ENCODE assay signal across 17 cellular contexts in the genomic region with DNA sequence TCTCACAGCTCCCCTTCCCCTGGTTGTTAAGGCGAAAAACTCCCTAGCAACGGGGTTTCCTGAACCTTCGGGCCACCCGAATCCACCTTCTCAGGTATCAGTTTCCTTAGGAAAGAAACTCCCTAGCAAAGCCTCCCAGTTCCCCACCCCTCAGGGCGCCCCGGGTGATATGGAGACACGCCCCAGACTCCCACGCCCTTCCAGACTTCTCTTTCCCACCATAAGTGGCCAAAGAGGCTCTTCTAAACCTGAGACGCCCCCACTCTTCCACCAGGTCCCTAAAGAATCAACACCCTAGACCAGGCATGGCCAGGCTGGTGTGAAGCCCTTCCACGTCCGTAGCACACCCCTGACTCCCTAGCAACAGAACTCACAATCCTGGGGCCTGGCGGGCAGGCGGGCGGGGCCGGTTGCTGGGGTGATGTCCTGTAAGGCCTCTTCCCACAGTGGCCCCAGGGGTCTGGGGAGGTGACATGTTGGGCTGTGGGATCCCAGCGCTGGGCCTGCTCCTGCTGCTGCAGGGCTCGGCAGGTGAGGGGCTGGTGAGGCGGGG. TPM values are rescaled to one million over a fixed set of nuclear protein-coding genes. Genes with fewer than 3 reads are reported as not detected.
A peak's percentile ranks its signal among the peaks of the same experiment; 100 is the strongest.
DNase-seq lines count a peak whose midpoint lies in the region; ATAC-seq and TF ChIP-seq lines count a peak whose summit lies in the region.
"Had no signal": no experiment of that assay in that cellular context is flagged by ENCODE, and none has a peak within 500 bp of the region (broad histone marks: within the 10 kb centered on the region; RNA-seq: fewer than 3 reads in every experiment).

A gene (plus strand): TSS at position 446 of the 553 bp plus-strand sequence. CDS start 28 bp downstream, at position 474.

- H3K4me3 Mint-ChIP-seq in chondrocyte (ENCODE audit: unreplicated experiment) = no peak within 1 kb of the TSS

- H3K27me3 ChIP-seq in BE2C = no peaks in the 10 kb centered on the region
- peaks cover 35% of the 10 kb centered on the region for H3K27me3 ChIP-seq in HUES6 (ENCODE audit: control insufficient read depth, insufficient read depth, low read length)
- H3K27me3 ChIP-seq in lower lobe of right lung (ENCODE audit: low read depth) = peaks cover 36% of the 10 kb centered on the region

- no peaks in the 10 kb centered on the region for H3K9me3 Mint-ChIP-seq in chondrocyte (ENCODE audit: low read depth)

- DNase-seq in BE2C (no peak), chondrocyte (ENCODE audit: low spot score) (peak; percentile 85), lower lobe of right lung (no peak), Kasumi-1 (lab: John Stamatoyannopoulos, UW) (no peak), middle frontal gyrus (ENCODE audit: extremely low spot score, low spot score) (no peak)
- no peak for DNase-seq in stimulated activated CD4-positive, alpha-beta T cell treated with anti-CD3 and anti-CD28 coated beads, Interleukin-15, amount 100 ng/mL, for 24 hours
- DNase-seq in activated CD4-positive, CD25-positive, alpha-beta regulatory T cell (lab: John Stamatoyannopoulos, UW) = no peak
- DNase-seq: cerebellar nuclear complex; DMS153; NCI-H2081 treated with DMSO at 0.1 percent for 48 hours; stimulated activated CD4-positive, alpha-beta T cell treated with anti-CD3 and anti-CD28 coated beads, Interleukin-2, amount 100 ng/mL, for 24 hours; SW 1271 had no signal

- TF ChIP-seq CTCF in BE2C (IDR thresholded peaks at IDR 0.05; ENCODE audit: low read depth, low read length) (no peak), chondrocyte (IDR thresholded peaks at IDR 0.05) (no peak), lower lobe of right lung (IDR thresholded peaks at IDR 0.05) (no peak)

- H3K4me3 ChIP-seq in BE2C (ENCODE audit: low read depth, low read length) (peak within 1 kb of the TSS; percentile 14), HUES6 (ENCODE audit: low read depth, low read length) (peak within 1 kb of the TSS; percentile 60), lower lobe of right lung (no peak within 1 kb of the TSS)

- H3K36me3 ChIP-seq in BE2C = no peaks in the 10 kb centered on the region
- H3K36me3 ChIP-seq in HUES6 (ENCODE audit: control insufficient read depth, insufficient read depth, low read length) = no peaks in the 10 kb centered on the region
- H3K36me3 ChIP-seq in lower lobe of right lung = no peaks in the 10 kb centered on the region

- no peaks in the 10 kb centered on the region for H3K36me3 Mint-ChIP-seq in chondrocyte (ENCODE audit: low read depth)

- no peaks in the 10 kb centered on the region for H3K27me3 Mint-ChIP-seq in chondrocyte (ENCODE audit: low read depth)

- H3K4me1 ChIP-seq in BE2C (peaks cover 14% of the 10 kb centered on the region), HUES6 (ENCODE audit: control insufficient read depth, insufficient read depth, low read length) (peaks cover 45% of the 10 kb centered on the region), lower lobe of right lung (peaks cover 7% of the 10 kb centered on the region)

- H3K9me3 ChIP-seq in BE2C (no peaks in the 10 kb centered on the region), HUES6 (ENCODE audit: control insufficient read depth, insufficient read depth, low read depth, low read length) (no peaks in the 10 kb centered on the region), lower lobe of right lung (no peaks in the 10 kb centered on the region)

- peaks cover 11% of the 10 kb centered on the region for H3K4me1 Mint-ChIP-seq in chondrocyte (ENCODE audit: low read depth)

- ATAC-seq in lower lobe of right lung = no peak

- H3K9ac ChIP-seq in HUES6 (ENCODE audit: low read length) = peak within 1 kb of the TSS; percentile 13

- no peak within 1 kb of the TSS for H3K27ac ChIP-seq in HUES6 (ENCODE audit: low read depth, low read length)
- no peak within 1 kb of the TSS for H3K27ac ChIP-seq in lower lobe of right lung

- no peak within 1 kb of the TSS for H3K27ac Mint-ChIP-seq in chondrocyte (ENCODE audit: unreplicated experiment)

- intact Hi-C loops in lower lobe of right lung (cut with DNase I) = no loop called here

RNA-seq across cellular contexts. Expression of the gene that starts here (rescaled TPM):
- not detected for polyA plus RNA-seq in BE2C (2012; ENCODE audit: insufficient read depth, insufficient read length, low read depth)
- 0.52 to 1.0 TPM in 2 of 3 replicates, not detected in the other for total RNA-seq in chondrocyte
- total RNA-seq in lower lobe of right lung = 16.2 TPM
- total RNA-seq: epithelial cell of proximal tubule, LHCN-M2, renal cortical epithelial cell, ureter had no signal
